15 cellular contexts compared by ENCODE assay signal in the genomic region with DNA sequence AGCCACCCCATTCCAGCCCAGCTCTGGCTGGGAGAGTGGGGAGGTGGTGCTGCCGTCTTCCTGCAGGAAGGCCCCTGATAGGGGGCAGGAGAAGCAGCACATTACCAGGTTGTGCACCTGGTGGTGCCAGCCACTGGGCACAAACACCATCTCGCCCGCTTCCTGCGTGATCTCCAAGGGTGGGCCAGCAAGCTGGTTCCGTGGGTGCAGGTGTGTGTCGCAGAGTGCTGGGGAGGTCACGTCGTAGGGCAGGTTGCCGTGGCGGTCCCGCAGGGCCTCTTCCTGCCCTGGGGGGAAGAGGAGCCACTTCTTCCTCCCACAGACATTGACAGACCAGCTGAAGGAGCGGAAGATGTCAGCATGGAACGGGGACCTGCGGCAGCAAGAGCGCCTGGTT. TPM values are rescaled to one million over a fixed set of nuclear protein-coding genes. Genes with fewer than 3 reads are reported as not detected.
DNase-seq lines count a peak whose midpoint lies in the region; ATAC-seq and TF ChIP-seq lines count a peak whose summit lies in the region.
"Had no signal": no experiment of that assay in that cellular context is flagged by ENCODE, and none has a peak within 500 bp of the region (broad histone marks: within the 10 kb centered on the region; RNA-seq: fewer than 3 reads in every experiment).

No MANE protein-coding gene starts in this region.

- H3K27me3 Mint-ChIP-seq in activated naive CD4-positive, alpha-beta T cell treated with anti-CD3 and anti-CD28 coated beads for 36 hours (ENCODE audit: low read depth), result no peaks in the 10 kb centered on the region
- no peaks in the 10 kb centered on the region for H3K27me3 Mint-ChIP-seq in stimulated activated naive B cell treated with anti-CD40 and anti-IgM and Interleukin-4, amounts not matched to agents 10 μg/mL and 1 μg/mL and 100 μg/mL, for 72 hours

- H3K9me3 Mint-ChIP-seq in activated naive CD4-positive, alpha-beta T cell treated with anti-CD3 and anti-CD28 coated beads for 36 hours, result no peaks in the 10 kb centered on the region
- no peaks in the 10 kb centered on the region for H3K9me3 Mint-ChIP-seq in stimulated activated naive B cell treated with anti-CD40 and anti-IgM and Interleukin-4, amounts not matched to agents 10 μg/mL and 1 μg/mL and 100 μg/mL, for 72 hours

- intact Hi-C loops in activated naive CD4-positive, alpha-beta T cell treated with anti-CD3 and anti-CD28 coated beads for 36 hours (cut with micrococcal nuclease), result no loop called here
- intact Hi-C loops in PC-9 (cut with micrococcal nuclease; ENCODE audit: unreplicated experiment) (no loop called here), lower lobe of right lung (cut with DNase I) (no loop called here)

- no peak overlapping the region for H3K4me3 ChIP-seq in PC-9
- H3K4me3 ChIP-seq in coronary artery, result peak overlapping the region; percentile 90
- no peak overlapping the region for H3K4me3 ChIP-seq in lower lobe of right lung

- no peaks in the 10 kb centered on the region for H3K27me3 ChIP-seq in PC-9 (ENCODE audit: insufficient read depth, low read depth)
- H3K27me3 ChIP-seq in lower lobe of right lung (ENCODE audit: low read depth), result no peaks in the 10 kb centered on the region

- H3K27ac Mint-ChIP-seq in activated naive CD4-positive, alpha-beta T cell treated with anti-CD3 and anti-CD28 coated beads for 36 hours, result no peak overlapping the region
- H3K27ac Mint-ChIP-seq in stimulated activated naive B cell treated with anti-CD40 and anti-IgM and Interleukin-4, amounts not matched to agents 10 μg/mL and 1 μg/mL and 100 μg/mL, for 72 hours, result peak overlapping the region; percentile 47

- ATAC-seq in stimulated activated naive B cell treated with anti-CD40 and anti-IgM and Interleukin-4, amounts not matched to agents 10 μg/mL and 1 μg/mL and 100 μg/mL, for 72 hours (replicated peaks), result no peak
- ATAC-seq in lower lobe of right lung, result no peak
- ATAC-seq: right cardiac atrium had no signal

- no peak for DNase-seq in activated naive CD4-positive, alpha-beta T cell treated with anti-CD3 and anti-CD28 coated beads for 36 hours
- DNase-seq in activated naive CD4-positive, alpha-beta T cell (lab: John Stamatoyannopoulos, UW), result no peak
- no peak for DNase-seq in PC-9
- no peak for DNase-seq in coronary artery (ENCODE audit: low spot score)
- DNase-seq in stimulated activated naive B cell treated with anti-CD40 and anti-IgM and Interleukin-4, amounts not matched to agents 10 μg/mL and 1 μg/mL and 100 μg/mL, for 72 hours, result no peak
- no peak for DNase-seq in MV-4-11 (lab: John Stamatoyannopoulos, UW)
- no peak for DNase-seq in NAMALWA (ENCODE audit: low spot score)
- no peak for DNase-seq in lower lobe of right lung
- DNase-seq: activated CD4-positive, alpha-beta T cell treated with anti-CD3 and anti-CD28 coated beads, Interleukin-2, amount 50 U/mL, for 48 hours; hypothalamus; mesenchymal stem cell; NCI-H146; NCI-H748 treated with DMSO at 0.1 percent for 48 hours had no signal

- peaks cover 10% of the 10 kb centered on the region; the same call in 1 of the 2 replicates for H4K20me1 ChIP-seq in PC-9 (ENCODE audit: insufficient read depth)

- H3F3A ChIP-seq in PC-9 (ENCODE audit: insufficient read depth, low read depth), result peaks cover 10% of the 10 kb centered on the region; the same call in 1 of the 2 replicates

- peak overlapping the region; percentile 91 for H3K4me2 ChIP-seq in PC-9

- peaks cover 49% of the 10 kb centered on the region for H3K79me2 ChIP-seq in PC-9 (ENCODE audit: low read depth)

- CTCF ChIA-PET in activated naive CD4-positive, alpha-beta T cell treated with anti-CD3 and anti-CD28 coated beads for 36 hours (lab: Charles Lee), result interaction anchor here (1.0 kb wide), 1 partner anchor 29 kb away, joined by 3 read pairs; no protein-coding TSS in a partner anchor
- CTCF ChIA-PET in PC-9 (lab: Charles Lee), result no interaction called here

- no peak overlapping the region for H2AFZ ChIP-seq in PC-9

- no peaks in the 10 kb centered on the region for H3K9me2 ChIP-seq in PC-9 (ENCODE audit: insufficient read depth)

- H3K36me3 ChIP-seq in PC-9 (ENCODE audit: low read depth) (no peaks in the 10 kb centered on the region), lower lobe of right lung (peaks cover 26% of the 10 kb centered on the region)

- H3K9me3 ChIP-seq in PC-9 (ENCODE audit: insufficient read depth, low read depth), result no peaks in the 10 kb centered on the region
- H3K9me3 ChIP-seq in lower lobe of right lung, result no peaks in the 10 kb centered on the region
- H3K9me3 ChIP-seq: upper lobe of left lung had no signal

- H3K36me3 Mint-ChIP-seq in activated naive CD4-positive, alpha-beta T cell treated with anti-CD3 and anti-CD28 coated beads for 36 hours (ENCODE audit: low read depth), result peaks cover 5% of the 10 kb centered on the region
- H3K36me3 Mint-ChIP-seq in stimulated activated naive B cell treated with anti-CD40 and anti-IgM and Interleukin-4, amounts not matched to agents 10 μg/mL and 1 μg/mL and 100 μg/mL, for 72 hours, result peaks cover 20 to 22% of the 10 kb centered on the region in 2 donors

- TF ChIP-seq CTCF in PC-9 (conservative IDR thresholded peaks at IDR 0.05), result no peak
- no peak for TF ChIP-seq CTCF in coronary artery (IDR thresholded peaks at IDR 0.05)
- no peak for TF ChIP-seq CTCF in lower lobe of right lung (IDR thresholded peaks at IDR 0.05)

- peaks cover 43% of the 10 kb centered on the region for H3K4me1 Mint-ChIP-seq in activated naive CD4-positive, alpha-beta T cell treated with anti-CD3 and anti-CD28 coated beads for 36 hours (ENCODE audit: low read depth)
- peaks cover 36 to 73% of the 10 kb centered on the region in 2 donors for H3K4me1 Mint-ChIP-seq in stimulated activated naive B cell treated with anti-CD40 and anti-IgM and Interleukin-4, amounts not matched to agents 10 μg/mL and 1 μg/mL and 100 μg/mL, for 72 hours

- no peak overlapping the region for H3K27ac ChIP-seq in PC-9
- no peak overlapping the region for H3K27ac ChIP-seq in coronary artery
- H3K27ac ChIP-seq in lower lobe of right lung, result no peak overlapping the region
- H3K27ac ChIP-seq: upper lobe of left lung had no signal

- peak overlapping the region; percentile 92 for H3K4me3 Mint-ChIP-seq in activated naive CD4-positive, alpha-beta T cell treated with anti-CD3 and anti-CD28 coated beads for 36 hours
- peak overlapping the region; percentile 96 to 97 for H3K4me3 Mint-ChIP-seq in stimulated activated naive B cell treated with anti-CD40 and anti-IgM and Interleukin-4, amounts not matched to agents 10 μg/mL and 1 μg/mL and 100 μg/mL, for 72 hours

- H3K4me1 ChIP-seq in PC-9 (replicated peaks; ENCODE audit: insufficient read depth) (peaks cover 17% of the 10 kb centered on the region), lower lobe of right lung (peaks cover 35% of the 10 kb centered on the region)

- no TSS peak for BruUV-seq in PC-9 (replicated peaks; lab: Mats Ljungman, UMichigan)

- POLR2A ChIA-PET in PC-9 (lab: Charles Lee; ENCODE audit: unreplicated experiment), result no interaction called here

RNA-seq across cellular contexts. Expression of a gene that starts 1.8 kb away (rescaled TPM):
- 10 to 100 TPM; 11.3 to 11.7 TPM for total RNA-seq in activated naive CD4-positive, alpha-beta T cell treated with anti-CD3 and anti-CD28 coated beads for 36 hours
- total RNA-seq in PC-9 (2021) (15.1 and 20.9 TPM in 2 replicates), lower lobe of right lung (14.9 TPM)

RNA-seq across cellular contexts. Expression of a gene that starts 1.9 kb away (rescaled TPM):
- total RNA-seq in activated naive CD4-positive, alpha-beta T cell treated with anti-CD3 and anti-CD28 coated beads for 36 hours, result 10 to 100 TPM; 18.7 to 23.0 TPM
- total RNA-seq in PC-9 (2021) (66.3 and 70.2 TPM in 2 replicates), lower lobe of right lung (23.1 TPM)
